In the genomic region with DNA sequence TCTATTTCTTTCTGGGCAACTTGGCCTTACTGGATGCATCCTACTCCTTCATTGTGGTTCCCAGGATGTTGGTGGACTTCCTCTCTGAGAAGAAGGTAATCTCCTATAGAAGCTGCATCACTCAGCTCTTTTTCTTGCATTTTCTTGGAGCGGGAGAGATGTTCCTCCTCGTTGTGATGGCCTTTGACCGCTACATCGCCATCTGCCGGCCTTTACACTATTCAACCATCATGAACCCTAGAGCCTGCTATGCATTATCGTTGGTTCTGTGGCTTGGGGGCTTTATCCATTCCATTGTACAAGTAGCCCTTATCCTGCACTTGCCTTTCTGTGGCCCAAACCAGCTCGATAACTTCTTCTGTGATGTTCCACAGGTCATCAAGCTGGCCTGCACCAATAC, we compare ENCODE assay signal across 34 cellular contexts. TPM values are rescaled to one million over a fixed set of nuclear protein-coding genes. Genes with fewer than 3 reads are reported as not detected.
DNase-seq lines count a peak whose midpoint lies in the region; ATAC-seq and TF ChIP-seq lines count a peak whose summit lies in the region.
"Had no signal": no experiment of that assay in that cellular context is flagged by ENCODE, and none has a peak within 500 bp of the region (broad histone marks: within the 10 kb centered on the region; RNA-seq: fewer than 3 reads in every experiment).

No MANE protein-coding gene starts in this region.

- no peak for ATAC-seq in activated CD8-positive, alpha-beta T cell treated with anti-CD3 and anti-CD28 coated beads for 36 hours
- ATAC-seq in activated CD8-positive, alpha-beta T cell treated with anti-CD3 and anti-CD28 coated beads, Interleukin-2, amount 10 ng/mL, durations not matched to agents 7 days and 5 days, result no peak
- ATAC-seq in HG02642 (IDR thresholded peaks at IDR 0.05; ENCODE audit: poor library complexity, unreplicated experiment), result no peak
- no peak for ATAC-seq in CD8-positive, alpha-beta T cell
- ATAC-seq: gastroesophageal sphincter, left lobe of liver, sciatic nerve had no signal

- H3K27me3 ChIP-seq in CD8-positive, alpha-beta T cell (ENCODE audit: insufficient read depth, low read length), result no peaks in the 10 kb centered on the region
- H3K27me3 ChIP-seq: BLaER1 treated with 17β-estradiol and CSF1 and Interleukin-3, amounts not matched to agents 10 nM and 100 nM; gastroesophageal sphincter had no signal

- no peaks in the 10 kb centered on the region for H3K9me3 Mint-ChIP-seq in activated CD8-positive, alpha-beta T cell treated with anti-CD3 and anti-CD28 coated beads for 36 hours
- H3K9me3 Mint-ChIP-seq in activated CD8-positive, alpha-beta T cell treated with anti-CD3 and anti-CD28 coated beads, Interleukin-2, amount 10 ng/mL, durations not matched to agents 7 days and 5 days (ENCODE audit: insufficient read depth), result no peaks in the 10 kb centered on the region
- H3K9me3 Mint-ChIP-seq in CD8-positive, alpha-beta T cell, result no peaks in the 10 kb centered on the region
- H3K9me3 Mint-ChIP-seq: dendritic cell treated with granulocyte-macrophage colony-stimulating factor and Interleukin-4, amounts not matched to agents 40 ng/mL and 50 ng/mL, for 4 days had no signal

- intact Hi-C loops in activated CD8-positive, alpha-beta T cell treated with anti-CD3 and anti-CD28 coated beads for 36 hours (cut with micrococcal nuclease), result no loop called here
- intact Hi-C loops in CD8-positive, alpha-beta T cell (cut with DNase I, micrococcal nuclease), result no loop called here

- H3K4me1 Mint-ChIP-seq in activated CD8-positive, alpha-beta T cell treated with anti-CD3 and anti-CD28 coated beads for 36 hours (ENCODE audit: low read depth), result no peaks in the 10 kb centered on the region
- H3K4me1 Mint-ChIP-seq in activated CD8-positive, alpha-beta T cell treated with anti-CD3 and anti-CD28 coated beads, Interleukin-2, amount 10 ng/mL, durations not matched to agents 7 days and 5 days (ENCODE audit: low read depth), result no peaks in the 10 kb centered on the region
- H3K4me1 Mint-ChIP-seq in CD8-positive, alpha-beta T cell (ENCODE audit: low read depth), result no peaks in the 10 kb centered on the region
- H3K4me1 Mint-ChIP-seq: activated naive CD4-positive, alpha-beta T cell treated with anti-CD3 and anti-CD28 coated beads, Interleukin-2, amount 50 U/mL, for 24 hours; immature natural killer cell had no signal

- H3K27ac Mint-ChIP-seq in activated CD8-positive, alpha-beta T cell treated with anti-CD3 and anti-CD28 coated beads for 36 hours, result no peak overlapping the region
- no peak overlapping the region for H3K27ac Mint-ChIP-seq in activated CD8-positive, alpha-beta T cell treated with anti-CD3 and anti-CD28 coated beads, Interleukin-2, amount 10 ng/mL, durations not matched to agents 7 days and 5 days
- H3K27ac Mint-ChIP-seq in CD8-positive, alpha-beta T cell, result no peak overlapping the region
- H3K27ac Mint-ChIP-seq: activated naive CD4-positive, alpha-beta T cell treated with anti-CD3 and anti-CD28 coated beads, Interleukin-2, amount 50 U/mL, for 24 hours; dendritic cell treated with granulocyte-macrophage colony-stimulating factor and Interleukin-4, amounts not matched to agents 40 ng/mL and 50 ng/mL, for 4 days had no signal

- no peaks in the 10 kb centered on the region for H3K36me3 ChIP-seq in CD8-positive, alpha-beta T cell (ENCODE audit: insufficient read depth, low read length)
- H3K36me3 ChIP-seq: BLaER1 treated with 17β-estradiol and CSF1 and Interleukin-3, amounts not matched to agents 10 nM and 100 nM; gastroesophageal sphincter had no signal

- no peaks in the 10 kb centered on the region for H3K4me1 ChIP-seq in CD8-positive, alpha-beta T cell (ENCODE audit: insufficient read depth, low read length)
- H3K4me1 ChIP-seq: gastroesophageal sphincter had no signal

- H3K4me3 Mint-ChIP-seq in activated CD8-positive, alpha-beta T cell treated with anti-CD3 and anti-CD28 coated beads for 36 hours, result no peak overlapping the region
- H3K4me3 Mint-ChIP-seq in activated CD8-positive, alpha-beta T cell treated with anti-CD3 and anti-CD28 coated beads, Interleukin-2, amount 10 ng/mL, durations not matched to agents 7 days and 5 days, result no peak overlapping the region
- H3K4me3 Mint-ChIP-seq in CD8-positive, alpha-beta T cell, result no peak overlapping the region
- H3K4me3 Mint-ChIP-seq: activated naive CD4-positive, alpha-beta T cell treated with anti-CD3 and anti-CD28 coated beads, Interleukin-2, amount 50 U/mL, for 24 hours; dendritic cell treated with granulocyte-macrophage colony-stimulating factor and Interleukin-4, amounts not matched to agents 40 ng/mL and 50 ng/mL, for 4 days; immature natural killer cell had no signal

- CTCF ChIA-PET in activated CD8-positive, alpha-beta T cell treated with anti-CD3 and anti-CD28 coated beads for 36 hours (lab: Charles Lee), result no interaction called here
- CTCF ChIA-PET in activated CD8-positive, alpha-beta T cell treated with anti-CD3 and anti-CD28 coated beads, Interleukin-2, amount 10 ng/mL, durations not matched to agents 7 days and 5 days (lab: Charles Lee), result no interaction called here
- CTCF ChIA-PET in CD8-positive, alpha-beta T cell (lab: Charles Lee), result no interaction called here

- no peak overlapping the region for H3K4me3 ChIP-seq in CD8-positive, alpha-beta T cell (ENCODE audit: low read depth, low read length)
- H3K4me3 ChIP-seq: BLaER1 treated with 17β-estradiol and CSF1 and Interleukin-3, amounts not matched to agents 10 nM and 100 nM; gastroesophageal sphincter had no signal

- peaks cover 10% of the 10 kb centered on the region for H3K27me3 Mint-ChIP-seq in activated CD8-positive, alpha-beta T cell treated with anti-CD3 and anti-CD28 coated beads for 36 hours
- peaks cover 2% of the 10 kb centered on the region for H3K27me3 Mint-ChIP-seq in activated CD8-positive, alpha-beta T cell treated with anti-CD3 and anti-CD28 coated beads, Interleukin-2, amount 10 ng/mL, durations not matched to agents 7 days and 5 days (ENCODE audit: low read depth)
- peaks cover 22% of the 10 kb centered on the region for H3K27me3 Mint-ChIP-seq in CD8-positive, alpha-beta T cell (ENCODE audit: low read depth)

- DNase-seq in activated CD8-positive, alpha-beta T cell treated with anti-CD3 and anti-CD28 coated beads for 36 hours, result peak; percentile 3
- no peak for DNase-seq in activated CD8-positive, alpha-beta T cell treated with anti-CD3 and anti-CD28 coated beads, Interleukin-2, amount 10 ng/mL, durations not matched to agents 7 days and 5 days
- DNase-seq in HT-29 (ENCODE audit: low spot score) (peak; percentile 35), RPMI8226 (peak; percentile 16), erythroblast (lab: John Stamatoyannopoulos, UW) (peak; percentile 5 to 17), NK-92 (lab: John Stamatoyannopoulos, UW; ENCODE audit: unreplicated experiment) (no peak)
- no peak for DNase-seq in CD8-positive, alpha-beta T cell
- DNase-seq: activated CD4-positive, alpha-beta T cell treated with anti-CD3 and anti-CD28 coated beads for 48 hours; aorta; Calu3; caudate nucleus; hippocampal formation; immature natural killer cell; IMR-90; mesenchymal stem cell; NCI-H187; NCI-H526 treated with DMSO at 0.1 percent for 48 hours; SIG-M5; stimulated activated CD4-positive, alpha-beta T cell treated with anti-CD3 and anti-CD28 coated beads, Interleukin-4, amount 100 ng/mL, for 4 hours; stimulated activated naive CD4-positive, alpha-beta T cell had no signal

- TF ChIP-seq CTCF in activated CD8-positive, alpha-beta T cell treated with anti-CD3 and anti-CD28 coated beads for 36 hours (IDR thresholded peaks at IDR 0.05), result no peak
- TF ChIP-seq CTCF in CD8-positive, alpha-beta T cell (IDR thresholded peaks at IDR 0.05), result no peak

- no peak for TF ChIP-seq POLR2A in erythroblast (IDR thresholded peaks at IDR 0.05; ENCODE audit: low read length)

- no peaks in the 10 kb centered on the region for H3K9me3 ChIP-seq in CD8-positive, alpha-beta T cell (ENCODE audit: low read length)
- H3K9me3 ChIP-seq: BLaER1 treated with 17β-estradiol and CSF1 and Interleukin-3, amounts not matched to agents 10 nM and 100 nM; gastroesophageal sphincter had no signal

- H3K36me3 Mint-ChIP-seq in activated CD8-positive, alpha-beta T cell treated with anti-CD3 and anti-CD28 coated beads for 36 hours (ENCODE audit: low read depth), result no peaks in the 10 kb centered on the region
- H3K36me3 Mint-ChIP-seq in activated CD8-positive, alpha-beta T cell treated with anti-CD3 and anti-CD28 coated beads, Interleukin-2, amount 10 ng/mL, durations not matched to agents 7 days and 5 days (ENCODE audit: low read depth), result no peaks in the 10 kb centered on the region
- no peaks in the 10 kb centered on the region for H3K36me3 Mint-ChIP-seq in CD8-positive, alpha-beta T cell
- H3K36me3 Mint-ChIP-seq: activated naive CD4-positive, alpha-beta T cell treated with anti-CD3 and anti-CD28 coated beads, Interleukin-2, amount 50 U/mL, for 24 hours; immature natural killer cell had no signal

- no peak overlapping the region for H3K27ac ChIP-seq in CD8-positive, alpha-beta T cell (ENCODE audit: low read depth, low read length)
- H3K27ac ChIP-seq: gastroesophageal sphincter, HL-60 had no signal

- POLR2A ChIA-PET in activated CD8-positive, alpha-beta T cell treated with anti-CD3 and anti-CD28 coated beads for 36 hours (lab: Charles Lee), result no interaction called here
- POLR2A ChIA-PET in activated CD8-positive, alpha-beta T cell treated with anti-CD3 and anti-CD28 coated beads, Interleukin-2, amount 10 ng/mL, durations not matched to agents 7 days and 5 days (lab: Charles Lee), result no interaction called here
- POLR2A ChIA-PET in CD8-positive, alpha-beta T cell (lab: Charles Lee), result no interaction called here

RNA-seq across cellular contexts. Expression of a gene that starts 5.3 kb away (rescaled TPM):
- not detected for total RNA-seq in activated CD8-positive, alpha-beta T cell treated with anti-CD3 and anti-CD28 coated beads for 36 hours
- total RNA-seq in activated CD8-positive, alpha-beta T cell treated with anti-CD3 and anti-CD28 coated beads, Interleukin-2, amount 10 ng/mL, durations not matched to agents 7 days and 5 days, result not detected
- not detected in 2 replicates for total RNA-seq in HT-29 (2014; rRNA removed; shearing (Covaris generic))
- total RNA-seq in CD8-positive, alpha-beta T cell, result not detected
- total RNA-seq: aorta; Calu3; gastroesophageal sphincter; H4; IMR-90; left lobe of liver; M059J; myocyte; posterior vena cava; sciatic nerve; T-helper 1 cell treated with Interleukin-12 subunit alpha and Interleukin-12 subunit beta and Interleukin-4 antibody, amounts not matched to agents 30 ng/mL and 1 ng/mL, for 36 hours; temporal lobe had no signal

RNA-seq across cellular contexts. Expression of a gene that starts 33.4 kb away (rescaled TPM):
- not detected for total RNA-seq in activated CD8-positive, alpha-beta T cell treated with anti-CD3 and anti-CD28 coated beads for 36 hours
- not detected for total RNA-seq in activated CD8-positive, alpha-beta T cell treated with anti-CD3 and anti-CD28 coated beads, Interleukin-2, amount 10 ng/mL, durations not matched to agents 7 days and 5 days
- not detected in 2 replicates for total RNA-seq in HT-29 (2014; rRNA removed; shearing (Covaris generic))
- total RNA-seq in CD8-positive, alpha-beta T cell, result not detected
- total RNA-seq: aorta; Calu3; gastroesophageal sphincter; H4; IMR-90; left lobe of liver; M059J; myocyte; posterior vena cava; sciatic nerve; T-helper 1 cell treated with Interleukin-12 subunit alpha and Interleukin-12 subunit beta and Interleukin-4 antibody, amounts not matched to agents 30 ng/mL and 1 ng/mL, for 36 hours; temporal lobe had no signal

RNA-seq across cellular contexts. Expression of a gene that starts 46.8 kb away (rescaled TPM):
- not detected for total RNA-seq in activated CD8-positive, alpha-beta T cell treated with anti-CD3 and anti-CD28 coated beads for 36 hours
- not detected for total RNA-seq in activated CD8-positive, alpha-beta T cell treated with anti-CD3 and anti-CD28 coated beads, Interleukin-2, amount 10 ng/mL, durations not matched to agents 7 days and 5 days
- not detected in 2 replicates for total RNA-seq in HT-29 (2014; rRNA removed; shearing (Covaris generic))
- total RNA-seq in CD8-positive, alpha-beta T cell, result not detected
- total RNA-seq: aorta; Calu3; gastroesophageal sphincter; H4; IMR-90; left lobe of liver; M059J; myocyte; posterior vena cava; sciatic nerve; T-helper 1 cell treated with Interleukin-12 subunit alpha and Interleukin-12 subunit beta and Interleukin-4 antibody, amounts not matched to agents 30 ng/mL and 1 ng/mL, for 36 hours; temporal lobe had no signal

Comparison
In these comparisons a context has a peak if more than half of its experiments do, and no peak if none do; other contexts are left out.
1. DNase-seq: peak in activated CD8-positive, alpha-beta T cell treated with anti-CD3 and anti-CD28 coated beads for 36 hours (single experiment), HT-29 (single experiment), RPMI8226 (single experiment) and erythroblast (2 of 2); none in activated CD8-positive, alpha-beta T cell treated with anti-CD3 and anti-CD28 coated beads, Interleukin-2, amount 10 ng/mL, durations not matched to agents 7 days and 5 days (single experiment), NK-92 (single experiment) and CD8-positive, alpha-beta T cell (0 of 7).